Comparison of ENCODE assay signal across 19 cellular contexts in genomic region chr10:45403151-45403550, GRCh38. TPM values are rescaled to one million over a fixed set of nuclear protein-coding genes. Genes with fewer than 3 reads are reported as not detected.
DNase-seq lines count a peak whose midpoint lies in the region; ATAC-seq and TF ChIP-seq lines count a peak whose summit lies in the region.
"Had no signal": no experiment of that assay in that cellular context is flagged by ENCODE, and none has a peak within 500 bp of the region (broad histone marks: within the 10 kb centered on the region; RNA-seq: fewer than 3 reads in every experiment).

No MANE protein-coding gene starts in this region.

- H3K9me3 Mint-ChIP-seq in effector memory CD8-positive, alpha-beta T cell: no peaks in the 10 kb centered on the region
- H3K9me3 Mint-ChIP-seq: CD4-positive, alpha-beta T cell; GM23338 had no signal

- H3K27ac Mint-ChIP-seq in effector memory CD8-positive, alpha-beta T cell: peak overlapping the region in 1 of 2 donors; percentile 13
- H3K27ac Mint-ChIP-seq: CD4-positive, alpha-beta T cell; GM23338 had no signal

- ATAC-seq in effector memory CD8-positive, alpha-beta T cell (replicated peaks): no peak
- no peak for ATAC-seq in GM21529 (IDR thresholded peaks at IDR 0.05; ENCODE audit: unreplicated experiment)
- ATAC-seq: GM23338 had no signal

- TF ChIP-seq CTCF in choroid plexus epithelial cell (conservative IDR thresholded peaks at IDR 0.05; ENCODE audit: low read depth, low read length): no peak
- TF ChIP-seq CTCF in neutrophil (IDR thresholded peaks at IDR 0.05): no peak
- no peak for TF ChIP-seq CTCF in uterus (IDR thresholded peaks at IDR 0.05)

- peak overlapping the region in 3 of 10 experiments; percentile 6 to 33 (median 6); a peak in 3 of 20 replicates for H3K4me3 ChIP-seq in BLaER1 treated with 17β-estradiol and CSF1 and Interleukin-3, amounts not matched to agents 10 nM and 100 nM
- H3K4me3 ChIP-seq in MG63 (no peak overlapping the region), choroid plexus epithelial cell (ENCODE audit: low read depth, low read length) (no peak overlapping the region), neutrophil (ENCODE audit: low read depth in 1 of 2, low read length in 1 of 2) (no peak overlapping the region), uterus (no peak overlapping the region)
- H3K4me3 ChIP-seq: GM23338 had no signal

- peaks cover 0 to 3% of the 10 kb centered on the region in 2 donors for H3K4me1 Mint-ChIP-seq in effector memory CD8-positive, alpha-beta T cell (ENCODE audit: low read depth in 2 of 2)

- TF ChIP-seq POLR2A in uterus (IDR thresholded peaks at IDR 0.05): no peak

- H3K9me3 ChIP-seq in BLaER1 treated with 17β-estradiol and CSF1 and Interleukin-3, amounts not matched to agents 10 nM and 100 nM (replicated peaks in 1 of 11): peaks cover 0 to 32% (median 27%) of the 10 kb centered on the region in 11 experiments; a peak in 16 of 22 replicates
- H3K9me3 ChIP-seq in MG63 (no peaks in the 10 kb centered on the region), neutrophil (no peaks in the 10 kb centered on the region), uterus (no peaks in the 10 kb centered on the region)
- H3K9me3 ChIP-seq: SK-N-SH had no signal

- H3K36me3 Mint-ChIP-seq in effector memory CD8-positive, alpha-beta T cell (ENCODE audit: insufficient read depth): peaks cover 3% of the 10 kb centered on the region

- peaks cover 0 to 6% (median 0%) of the 10 kb centered on the region in 11 experiments; a peak in 3 of 22 replicates for H4K20me1 ChIP-seq in BLaER1 treated with 17β-estradiol and CSF1 and Interleukin-3, amounts not matched to agents 10 nM and 100 nM

- H3K4me2 ChIP-seq in BLaER1 treated with 17β-estradiol and CSF1 and Interleukin-3, amounts not matched to agents 10 nM and 100 nM: peak overlapping the region; percentile 69 to 95 (median 85)
- H3K4me2 ChIP-seq: GM23338, SK-N-SH had no signal

- peak overlapping the region in 5 of 11 experiments; percentile 22 to 66 (median 60); a peak in 9 of 22 replicates for H3K9ac ChIP-seq in BLaER1 treated with 17β-estradiol and CSF1 and Interleukin-3, amounts not matched to agents 10 nM and 100 nM
- H3K9ac ChIP-seq: SK-N-SH had no signal

- DNase-seq in MG63: peak; percentile 69
- peak; percentile 4 for DNase-seq in choroid plexus epithelial cell (ENCODE audit: low read depth)
- DNase-seq in effector memory CD8-positive, alpha-beta T cell: no peak
- DNase-seq in uterus: no peak
- DNase-seq: AML-193; Calu3; CD4-positive, alpha-beta T cell; KBM-7; NCI-H1048; NCI-H146; NCI-H2081; NCI-H774; Right ventricle myocardium superior; SK-N-SH had no signal

- peaks cover 24 to 46% of the 10 kb centered on the region in 2 donors for H3K27me3 Mint-ChIP-seq in effector memory CD8-positive, alpha-beta T cell
- H3K27me3 Mint-ChIP-seq: CD4-positive, alpha-beta T cell had no signal

- intact Hi-C loops in uterus (cut with DNase I; ENCODE audit: low total_unique reads): no loop called here

- H3K27ac ChIP-seq in BLaER1 treated with 17β-estradiol and CSF1 and Interleukin-3, amounts not matched to agents 10 nM and 100 nM: peak overlapping the region in 10 of 11 experiments; percentile 57 to 82 (median 70); a peak in 21 of 22 replicates
- H3K27ac ChIP-seq in neutrophil: peak overlapping the region; percentile 73
- no peak overlapping the region for H3K27ac ChIP-seq in uterus

- no peak overlapping the region for H3K4me3 Mint-ChIP-seq in effector memory CD8-positive, alpha-beta T cell
- H3K4me3 Mint-ChIP-seq: CD4-positive, alpha-beta T cell; GM23338 had no signal

- H3K36me3 ChIP-seq in BLaER1 treated with 17β-estradiol and CSF1 and Interleukin-3, amounts not matched to agents 10 nM and 100 nM: peaks cover 25 to 93% (median 82%) of the 10 kb centered on the region in 11 experiments
- H3K36me3 ChIP-seq in MG63 (no peaks in the 10 kb centered on the region), neutrophil (peaks cover 76% of the 10 kb centered on the region), uterus (no peaks in the 10 kb centered on the region)

- H3K27me3 ChIP-seq in BLaER1 treated with 17β-estradiol and CSF1 and Interleukin-3, amounts not matched to agents 10 nM and 100 nM: no peaks in the 10 kb centered on the region
- H3K27me3 ChIP-seq in MG63 (no peaks in the 10 kb centered on the region), neutrophil (no peaks in the 10 kb centered on the region), uterus (peaks cover 0 to 4% of the 10 kb centered on the region in 2 donors)

- peaks cover 29 to 100% (median 80%) of the 10 kb centered on the region in 10 experiments for H3K4me1 ChIP-seq in BLaER1 treated with 17β-estradiol and CSF1 and Interleukin-3, amounts not matched to agents 10 nM and 100 nM
- peaks cover 55 to 75% of the 10 kb centered on the region in 2 experiments for H3K4me1 ChIP-seq in neutrophil (ENCODE audit: control insufficient read depth in 1 of 2, insufficient read depth in 1 of 2, low read depth in 1 of 2, low read length in 1 of 2)
- no peaks in the 10 kb centered on the region for H3K4me1 ChIP-seq in uterus

RNA-seq across cellular contexts. Expression of gene ALOX5, which starts 29.1 kb away (rescaled TPM):
- total RNA-seq in MG63 (2014; rRNA removed; shearing (Covaris generic); ENCODE audit: low replicate concordance): not detected in 2 replicates
- total RNA-seq in uterus: 10 to 100 TPM in 3 of 4 donors, 1 to 10 TPM in 1; 3.5 to 32.5 (median 10.6) TPM
- total RNA-seq: NCI-H460 had no signal

Comparison
In these comparisons a context has a peak if more than half of its experiments do, and no peak if none do; other contexts are left out.
1. H3K27ac ChIP-seq: peak in BLaER1 treated with 17β-estradiol and CSF1 and Interleukin-3, amounts not matched to agents 10 nM and 100 nM (10 of 11) and neutrophil (single experiment); none in uterus (0 of 2).
2. DNase-seq: peak in MG63 (single experiment) and choroid plexus epithelial cell (single experiment); none in effector memory CD8-positive, alpha-beta T cell (0 of 3) and uterus (0 of 2).